ENCODE assay signal across 23 cellular contexts in the genomic region with DNA sequence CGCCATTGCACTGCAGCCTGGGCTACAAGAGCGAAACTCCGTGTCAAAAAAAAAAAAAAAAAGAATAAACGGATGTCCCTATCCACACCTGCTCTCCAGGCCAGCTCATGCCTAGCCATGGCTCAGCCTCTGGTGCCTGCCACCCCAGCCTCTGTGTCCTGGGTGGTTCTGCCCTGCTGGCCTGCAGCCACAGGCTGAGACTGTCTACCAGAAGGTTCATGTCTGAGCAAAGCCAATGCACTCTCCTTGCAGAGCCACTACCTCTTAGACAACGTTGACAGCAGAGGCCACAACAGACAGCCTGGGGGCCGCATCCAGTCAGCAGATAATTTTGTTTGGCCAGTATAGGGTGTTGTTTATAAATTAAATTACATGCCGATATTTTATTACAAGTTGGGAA.
"Had no signal": no experiment of that assay in that cellular context is flagged by ENCODE, and none has a peak within 500 bp of the region (broad histone marks: within the 10 kb centered on the region; RNA-seq: fewer than 3 reads in every experiment).

No MANE protein-coding gene starts in this region.

- ATAC-seq: HepG2, Right ventricle myocardium inferior, SK-N-SH treated with all-trans-retinoic acid at 6 μM for 48 hours had no signal

- DNase-seq: IMR-90, Karpas-422, KG1, MG63, NCI-H1092, NCI-H1105 treated with DMSO at 0.1 percent for 48 hours, NCI-H1417 treated with DMSO at 0.1 percent for 48 hours, NCI-H146, NCI-H1694 treated with DMSO at 0.1 percent for 48 hours, NCI-H1930, NCI-H2081 treated with DMSO at 0.1 percent for 48 hours, NCI-H2171, NCI-H226, NCI-H446, NCI-H510A, NCI-H524 treated with DMSO at 0.1 percent for 48 hours, NCI-H69, NCI-H774, SHP77 treated with DMSO at 0.1 percent for 48 hours, SJCRH30 had no signal
